ENCODE assay signal across 1 cellular context in the genomic region with DNA sequence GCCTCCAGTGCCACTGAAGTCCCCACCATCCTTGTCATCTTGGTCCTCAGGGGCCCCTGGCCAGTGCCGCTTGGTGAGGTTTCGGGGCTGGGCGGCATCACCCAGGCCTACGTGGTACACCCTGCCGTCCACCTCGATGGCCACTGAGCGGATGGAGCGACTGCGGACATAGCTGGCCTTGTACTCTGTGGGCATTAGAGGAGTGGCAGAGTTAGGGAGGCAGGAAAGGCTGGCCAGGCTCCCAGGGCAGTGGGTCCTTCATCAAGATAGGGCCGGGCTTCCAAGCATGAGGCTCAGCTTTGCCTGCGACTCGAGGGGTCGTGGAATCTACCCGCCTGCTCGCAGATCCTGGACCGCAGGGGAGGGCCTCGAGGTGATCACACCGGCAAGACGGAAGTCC.
TF ChIP-seq lines count a peak whose summit lies in the region.

No MANE protein-coding gene starts in this region.

TF ChIP-seq in WTC11, 78 proteins besides CTCF, POLR2A, EP300 and RAD21 (continued from another document):
- TF ChIP-seq, protein P1, sequence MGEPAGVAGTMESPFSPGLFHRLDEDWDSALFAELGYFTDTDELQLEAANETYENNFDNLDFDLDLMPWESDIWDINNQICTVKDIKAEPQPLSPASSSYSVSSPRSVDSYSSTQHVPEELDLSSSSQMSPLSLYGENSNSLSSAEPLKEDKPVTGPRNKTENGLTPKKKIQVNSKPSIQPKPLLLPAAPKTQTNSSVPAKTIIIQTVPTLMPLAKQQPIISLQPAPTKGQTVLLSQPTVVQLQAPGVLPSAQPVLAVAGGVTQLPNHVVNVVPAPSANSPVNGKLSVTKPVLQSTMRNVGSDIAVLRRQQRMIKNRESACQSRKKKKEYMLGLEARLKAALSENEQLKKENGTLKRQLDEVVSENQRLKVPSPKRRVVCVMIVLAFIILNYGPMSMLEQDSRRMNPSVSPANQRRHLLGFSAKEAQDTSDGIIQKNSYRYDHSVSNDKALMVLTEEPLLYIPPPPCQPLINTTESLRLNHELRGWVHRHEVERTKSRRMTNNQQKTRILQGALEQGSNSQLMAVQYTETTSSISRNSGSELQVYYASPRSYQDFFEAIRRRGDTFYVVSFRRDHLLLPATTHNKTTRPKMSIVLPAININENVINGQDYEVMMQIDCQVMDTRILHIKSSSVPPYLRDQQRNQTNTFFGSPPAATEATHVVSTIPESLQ (CRISPR knock-in tag; IDR thresholded peaks at IDR 0.05): no peak
- TF ChIP-seq ATF2 (CRISPR knock-in tag; IDR thresholded peaks at IDR 0.05; ENCODE audit: borderline replicate concordance, low read depth) (no peak), ATF1 (CRISPR knock-in tag; IDR thresholded peaks at IDR 0.05) (no peak), E2F1 (CRISPR knock-in tag; IDR thresholded peaks at IDR 0.05) (no peak), ZBTB43 (CRISPR knock-in tag; IDR thresholded peaks at IDR 0.05) (no peak), OVOL2 (CRISPR knock-in tag; IDR thresholded peaks at IDR 0.05; ENCODE audit: borderline replicate concordance) (no peak)
TF ChIP-seq in WTC11: peak in this region for 0.
